26 cellular contexts compared by ENCODE assay signal in the genomic region with DNA sequence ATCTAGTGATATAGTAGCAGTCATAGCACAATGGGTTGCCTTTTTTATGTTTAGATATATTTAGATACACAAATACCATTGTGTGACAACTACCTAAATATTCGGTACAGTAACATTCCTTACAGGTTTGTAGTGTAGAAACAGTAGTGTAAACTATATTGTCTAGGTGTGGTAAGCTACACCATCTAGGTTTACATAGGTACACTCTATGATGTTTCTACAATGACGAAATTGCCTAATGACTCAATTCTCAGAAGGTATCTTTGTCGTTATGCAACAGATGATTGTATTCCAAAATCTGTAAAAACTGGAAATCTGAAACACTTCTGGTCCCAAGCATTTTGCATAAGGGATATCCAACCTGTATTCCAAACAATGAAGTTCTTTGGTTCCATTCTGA. TPM values are rescaled to one million over a fixed set of nuclear protein-coding genes. Genes with fewer than 3 reads are reported as not detected.
"Had no signal": no experiment of that assay in that cellular context is flagged by ENCODE, and none has a peak within 500 bp of the region (broad histone marks: within the 10 kb centered on the region; RNA-seq: fewer than 3 reads in every experiment).

No MANE protein-coding gene starts in this region.

- H3K4me3 ChIP-seq: coronary artery, gastrocnemius medialis, ovary, psoas muscle, sigmoid colon, spleen, thoracic aorta, tibial nerve, upper lobe of left lung had no signal

- ATAC-seq: gastrocnemius medialis; left lobe of liver; naive thymus-derived CD4-positive, alpha-beta T cell; psoas muscle; right cardiac atrium; stimulated activated memory B cell treated with anti-CD40 and anti-IgM and Interleukin-4, amounts not matched to agents 10 μg/mL and 1 μg/mL and 100 μg/mL, for 72 hours; stimulated activated naive CD8-positive, alpha-beta T cell treated with anti-CD3 and anti-CD28 coated beads, Interleukin-15, Interleukin-2, amounts not matched to agents 100 U/mL and 50 U/mL, for 24 hours had no signal

- H3K9me3 ChIP-seq: gastrocnemius medialis, ovary, psoas muscle, sigmoid colon, spleen, thoracic aorta, tibial nerve, upper lobe of left lung had no signal

- FAIRE-seq: endothelial cell of umbilical vein, kidney, urothelium cell line had no signal

- H3K4me1 ChIP-seq: spleen, upper lobe of left lung had no signal

- DNase-seq: dermis blood vessel endothelial cell; effector memory CD4-positive, alpha-beta T cell; erythroblast; gastrocnemius medialis; head of caudate nucleus; kidney; mesendoderm; midbrain; naive thymus-derived CD4-positive, alpha-beta T cell; occipital lobe; ovary; posterior cingulate gyrus; psoas muscle; right cardiac atrium; sigmoid colon; spleen; stimulated activated CD4-positive, alpha-beta T cell treated with anti-CD3 and anti-CD28 coated beads, Interleukin-4, amount 100 ng/mL, for 4 hours; stimulated activated naive CD8-positive, alpha-beta T cell treated with anti-CD3 and anti-CD28 coated beads, Interleukin-15, Interleukin-2, amounts not matched to agents 100 U/mL and 50 U/mL, for 24 hours; upper lobe of left lung had no signal

- H3K27me3 ChIP-seq: gastrocnemius medialis, ovary, sigmoid colon, spleen, tibial nerve, upper lobe of left lung had no signal

- H3K27ac ChIP-seq: coronary artery, gastrocnemius medialis, ovary, psoas muscle, spleen, thoracic aorta, tibial nerve, upper lobe of left lung had no signal

- H3K36me3 ChIP-seq: gastrocnemius medialis, ovary, sigmoid colon, spleen, thoracic aorta, tibial nerve, upper lobe of left lung had no signal

RNA-seq across cellular contexts. Expression of gene PLOD2, which starts 24.3 kb away (rescaled TPM):
- polyA plus RNA-seq: naive thymus-derived CD4-positive, alpha-beta T cell had no signal
